ENCODE assay signal across 1 cellular context in genomic region chr3:196321162-196321561, GRCh38.
TF ChIP-seq lines count a peak whose summit lies in the region.

No MANE protein-coding gene starts in this region.

TF ChIP-seq in WTC11, 78 proteins besides CTCF, POLR2A, EP300 and RAD21 (continued from another document):
- TF ChIP-seq HMGXB4 (CRISPR knock-in tag; IDR thresholded peaks at IDR 0.05): no peak
- no peak for TF ChIP-seq NR1H2 (CRISPR knock-in tag; IDR thresholded peaks at IDR 0.05)
- no peak for TF ChIP-seq ZSCAN18 (CRISPR knock-in tag; IDR thresholded peaks at IDR 0.05)
